Comparison of ENCODE assay signal across 14 cellular contexts in the genomic region with DNA sequence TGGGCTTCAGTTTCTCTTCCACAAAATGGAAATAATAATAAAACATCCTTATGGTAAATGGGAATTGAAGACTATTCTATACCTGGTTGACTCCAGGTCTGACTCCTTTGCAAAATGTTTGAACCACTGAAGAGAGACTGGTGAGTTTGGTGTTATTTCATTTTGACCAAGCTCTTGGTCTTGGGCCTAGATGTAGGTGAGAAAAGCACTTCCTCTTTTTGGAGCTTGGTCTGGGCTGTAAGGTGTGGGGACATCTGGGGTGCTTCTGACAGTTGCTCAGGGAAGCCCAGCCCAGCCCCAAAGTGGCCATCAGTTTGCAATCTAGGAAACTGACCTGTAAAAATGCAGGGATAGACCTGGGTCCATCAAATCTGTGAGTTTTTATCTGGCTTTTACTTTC. TPM values are rescaled to one million over a fixed set of nuclear protein-coding genes. Genes with fewer than 3 reads are reported as not detected.
A peak's percentile ranks its signal among the peaks of the same experiment; 100 is the strongest.
DNase-seq lines count a peak whose midpoint lies in the region; ATAC-seq and TF ChIP-seq lines count a peak whose summit lies in the region.
"Had no signal": no experiment of that assay in that cellular context is flagged by ENCODE, and none has a peak within 500 bp of the region (broad histone marks: within the 10 kb centered on the region; RNA-seq: fewer than 3 reads in every experiment).

No MANE protein-coding gene starts in this region.

- H3K4me3 ChIP-seq in GM12864 (ENCODE audit: low read depth, low read length) = no peak overlapping the region
- H3K4me3 ChIP-seq: upper lobe of left lung had no signal

- no peak for TF ChIP-seq CTCF in GM12864 (IDR thresholded peaks at IDR 0.05; ENCODE audit: low read depth, low read length, missing control alignments)

- peaks cover 11% of the 10 kb centered on the region for H3K4me1 Mint-ChIP-seq in activated naive CD8-positive, alpha-beta T cell treated with anti-CD3 and anti-CD28 coated beads, Interleukin-2, amount 50 U/mL, for 24 hours
- peaks cover 8% of the 10 kb centered on the region for H3K4me1 Mint-ChIP-seq in activated T-helper 1 cell treated with anti-CD3 and anti-CD28 coated beads, Interleukin-12 subunit alpha, Interleukin-12 subunit beta, Interleukin-2, Interleukin-4 antibody, amounts not matched to agents 30 ng/mL and 10 ng/mL and 1 ng/mL, durations not matched to agents 14 hours and 24 hours and 36 hours (ENCODE audit: low read depth)
- H3K4me1 Mint-ChIP-seq: activated B cell treated with CpG ODN at 0.5 μM for 24 hours had no signal

- in situ Hi-C loops in ACHN (cut with HindIII; ENCODE audit: low pct_ligation_motif_present, low pct_unique_long_range_greater_than_20kb, low sequenced_read_pairs) = no loop called here

- peak; percentile 26 for DNase-seq in GM12864 (ENCODE audit: low read depth)
- DNase-seq in ACHN = no peak
- DNase-seq in activated naive CD8-positive, alpha-beta T cell treated with anti-CD3 and anti-CD28 coated beads, Interleukin-2, amount 50 U/mL, for 24 hours = no peak
- DNase-seq in activated T-helper 1 cell treated with anti-CD3 and anti-CD28 coated beads, Interleukin-12 subunit alpha, Interleukin-12 subunit beta, Interleukin-2, Interleukin-4 antibody, amounts not matched to agents 30 ng/mL and 10 ng/mL and 1 ng/mL, durations not matched to agents 14 hours and 24 hours and 36 hours (ENCODE audit: low spot score) = no peak
- DNase-seq in putamen (ENCODE audit: low spot score) = no peak
- DNase-seq: activated B cell treated with CpG ODN at 0.5 μM for 24 hours, caudate nucleus, DMS79 treated with DMSO at 0.1 percent for 48 hours, Kasumi-1, upper lobe of left lung had no signal

- H3K9me3 Mint-ChIP-seq in activated naive CD8-positive, alpha-beta T cell treated with anti-CD3 and anti-CD28 coated beads, Interleukin-2, amount 50 U/mL, for 24 hours = no peaks in the 10 kb centered on the region
- peaks cover 5% of the 10 kb centered on the region for H3K9me3 Mint-ChIP-seq in activated T-helper 1 cell treated with anti-CD3 and anti-CD28 coated beads, Interleukin-12 subunit alpha, Interleukin-12 subunit beta, Interleukin-2, Interleukin-4 antibody, amounts not matched to agents 30 ng/mL and 10 ng/mL and 1 ng/mL, durations not matched to agents 14 hours and 24 hours and 36 hours

- no peak overlapping the region for H3K27ac Mint-ChIP-seq in activated naive CD8-positive, alpha-beta T cell treated with anti-CD3 and anti-CD28 coated beads, Interleukin-2, amount 50 U/mL, for 24 hours
- H3K27ac Mint-ChIP-seq in activated T-helper 1 cell treated with anti-CD3 and anti-CD28 coated beads, Interleukin-12 subunit alpha, Interleukin-12 subunit beta, Interleukin-2, Interleukin-4 antibody, amounts not matched to agents 30 ng/mL and 10 ng/mL and 1 ng/mL, durations not matched to agents 14 hours and 24 hours and 36 hours = no peak overlapping the region
- H3K27ac Mint-ChIP-seq: activated B cell treated with CpG ODN at 0.5 μM for 24 hours had no signal

- intact Hi-C loops in activated T-helper 1 cell treated with anti-CD3 and anti-CD28 coated beads, Interleukin-12 subunit alpha, Interleukin-12 subunit beta, Interleukin-2, Interleukin-4 antibody, amounts not matched to agents 30 ng/mL and 10 ng/mL and 1 ng/mL, durations not matched to agents 14 hours and 24 hours and 36 hours (cut with micrococcal nuclease) = no loop called here

- no peaks in the 10 kb centered on the region for H3K27me3 Mint-ChIP-seq in activated naive CD8-positive, alpha-beta T cell treated with anti-CD3 and anti-CD28 coated beads, Interleukin-2, amount 50 U/mL, for 24 hours
- no peaks in the 10 kb centered on the region for H3K27me3 Mint-ChIP-seq in activated T-helper 1 cell treated with anti-CD3 and anti-CD28 coated beads, Interleukin-12 subunit alpha, Interleukin-12 subunit beta, Interleukin-2, Interleukin-4 antibody, amounts not matched to agents 30 ng/mL and 10 ng/mL and 1 ng/mL, durations not matched to agents 14 hours and 24 hours and 36 hours (ENCODE audit: insufficient read depth)

- ATAC-seq in GM19328 (IDR thresholded peaks at IDR 0.05; ENCODE audit: unreplicated experiment) (peak; percentile 74), HG02623 (IDR thresholded peaks at IDR 0.05; ENCODE audit: unreplicated experiment) (peak; percentile 65), HG03354 (IDR thresholded peaks at IDR 0.05; ENCODE audit: poor library complexity, severe bottlenecking, unreplicated experiment) (peak; percentile 76)
- no peak for ATAC-seq in activated naive CD8-positive, alpha-beta T cell treated with anti-CD3 and anti-CD28 coated beads, Interleukin-2, amount 50 U/mL, for 24 hours

- no peak overlapping the region for H3K4me3 Mint-ChIP-seq in activated naive CD8-positive, alpha-beta T cell treated with anti-CD3 and anti-CD28 coated beads, Interleukin-2, amount 50 U/mL, for 24 hours
- no peak overlapping the region for H3K4me3 Mint-ChIP-seq in activated T-helper 1 cell treated with anti-CD3 and anti-CD28 coated beads, Interleukin-12 subunit alpha, Interleukin-12 subunit beta, Interleukin-2, Interleukin-4 antibody, amounts not matched to agents 30 ng/mL and 10 ng/mL and 1 ng/mL, durations not matched to agents 14 hours and 24 hours and 36 hours
- H3K4me3 Mint-ChIP-seq: activated B cell treated with CpG ODN at 0.5 μM for 24 hours had no signal

- no peaks in the 10 kb centered on the region for H3K36me3 Mint-ChIP-seq in activated naive CD8-positive, alpha-beta T cell treated with anti-CD3 and anti-CD28 coated beads, Interleukin-2, amount 50 U/mL, for 24 hours (ENCODE audit: low read depth)
- no peaks in the 10 kb centered on the region for H3K36me3 Mint-ChIP-seq in activated T-helper 1 cell treated with anti-CD3 and anti-CD28 coated beads, Interleukin-12 subunit alpha, Interleukin-12 subunit beta, Interleukin-2, Interleukin-4 antibody, amounts not matched to agents 30 ng/mL and 10 ng/mL and 1 ng/mL, durations not matched to agents 14 hours and 24 hours and 36 hours (ENCODE audit: low read depth)

RNA-seq across cellular contexts. Expression of gene SOD3, which starts 26.8 kb away (rescaled TPM):
- not detected in 2 replicates for total RNA-seq in activated T-helper 1 cell treated with anti-CD3 and anti-CD28 coated beads, Interleukin-12 subunit alpha, Interleukin-12 subunit beta, Interleukin-2, Interleukin-4 antibody, amounts not matched to agents 30 ng/mL and 10 ng/mL and 1 ng/mL, durations not matched to agents 14 hours and 24 hours and 36 hours
- total RNA-seq: A673, activated B cell treated with CpG ODN at 0.5 μM for 24 hours had no signal
